8 cellular contexts compared by ENCODE assay signal in the genomic region with DNA sequence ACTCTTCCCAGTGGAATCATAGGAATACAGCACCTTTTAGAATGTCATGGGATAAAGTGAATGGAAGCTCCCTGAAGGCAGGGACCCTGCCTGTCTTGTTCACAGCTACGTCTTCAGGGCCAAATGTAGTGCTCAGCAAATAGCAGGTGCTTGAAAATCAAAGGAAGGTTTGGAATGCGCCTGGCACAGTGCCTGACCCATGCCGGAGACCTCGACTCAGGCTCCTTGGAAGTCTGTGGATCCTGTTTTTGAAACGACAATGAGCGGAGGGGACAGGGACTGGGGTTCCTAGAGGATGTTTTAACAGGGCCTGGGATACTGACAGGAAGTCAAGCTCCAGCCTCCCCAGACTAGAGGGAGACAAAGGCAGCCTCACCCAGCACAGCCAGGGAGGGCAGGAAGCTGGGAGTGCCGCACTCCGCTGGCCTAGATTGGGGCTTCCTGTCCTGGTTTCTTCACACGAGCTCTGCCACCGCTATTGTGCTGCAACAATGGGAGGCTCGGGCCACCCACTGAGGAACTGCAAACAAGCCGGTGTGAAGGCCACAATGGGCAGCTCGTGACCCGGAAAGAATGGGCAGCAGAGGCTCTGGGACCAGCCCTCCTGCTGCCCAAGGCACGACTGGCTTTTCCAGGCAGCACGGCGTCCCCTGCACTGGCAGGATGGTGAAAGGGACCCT.
DNase-seq lines count a peak whose midpoint lies in the region; ATAC-seq and TF ChIP-seq lines count a peak whose summit lies in the region.

No MANE protein-coding gene starts in this region.

- H3K4me2 ChIP-seq in BLaER1 treated with 17β-estradiol and CSF1 and Interleukin-3, amounts not matched to agents 10 nM and 100 nM, result peak overlapping the region; percentile 71 to 88 (median 79)

- H3K36me3 Mint-ChIP-seq in activated T-helper 1 cell treated with anti-CD3 and anti-CD28 coated beads, Interleukin-12 subunit alpha, Interleukin-12 subunit beta, Interleukin-2, Interleukin-4 antibody, amounts not matched to agents 30 ng/mL and 10 ng/mL and 1 ng/mL, durations not matched to agents 14 hours and 24 hours and 36 hours (ENCODE audit: low read depth), result peaks cover 42% of the 10 kb centered on the region

- ATAC-seq in left ventricle myocardium superior (peak; percentile 87), HG03520 (IDR thresholded peaks at IDR 0.05; ENCODE audit: unreplicated experiment) (no peak), GM21576 (IDR thresholded peaks at IDR 0.05; ENCODE audit: unreplicated experiment) (no peak)

- H3K4me1 Mint-ChIP-seq in activated T-helper 1 cell treated with anti-CD3 and anti-CD28 coated beads, Interleukin-12 subunit alpha, Interleukin-12 subunit beta, Interleukin-2, Interleukin-4 antibody, amounts not matched to agents 30 ng/mL and 10 ng/mL and 1 ng/mL, durations not matched to agents 14 hours and 24 hours and 36 hours (ENCODE audit: low read depth), result peaks cover 76% of the 10 kb centered on the region

- H3K4me3 Mint-ChIP-seq in activated T-helper 1 cell treated with anti-CD3 and anti-CD28 coated beads, Interleukin-12 subunit alpha, Interleukin-12 subunit beta, Interleukin-2, Interleukin-4 antibody, amounts not matched to agents 30 ng/mL and 10 ng/mL and 1 ng/mL, durations not matched to agents 14 hours and 24 hours and 36 hours, result peak overlapping the region; percentile 46

- H3K27me3 Mint-ChIP-seq in activated T-helper 1 cell treated with anti-CD3 and anti-CD28 coated beads, Interleukin-12 subunit alpha, Interleukin-12 subunit beta, Interleukin-2, Interleukin-4 antibody, amounts not matched to agents 30 ng/mL and 10 ng/mL and 1 ng/mL, durations not matched to agents 14 hours and 24 hours and 36 hours (ENCODE audit: insufficient read depth), result no peaks in the 10 kb centered on the region

- intact Hi-C loops in activated T-helper 1 cell treated with anti-CD3 and anti-CD28 coated beads, Interleukin-12 subunit alpha, Interleukin-12 subunit beta, Interleukin-2, Interleukin-4 antibody, amounts not matched to agents 30 ng/mL and 10 ng/mL and 1 ng/mL, durations not matched to agents 14 hours and 24 hours and 36 hours (cut with micrococcal nuclease), result no loop called here
- intact Hi-C loops in left ventricle myocardium superior (cut with micrococcal nuclease), result no loop called here

- peak overlapping the region; percentile 40 for H3K27ac Mint-ChIP-seq in activated T-helper 1 cell treated with anti-CD3 and anti-CD28 coated beads, Interleukin-12 subunit alpha, Interleukin-12 subunit beta, Interleukin-2, Interleukin-4 antibody, amounts not matched to agents 30 ng/mL and 10 ng/mL and 1 ng/mL, durations not matched to agents 14 hours and 24 hours and 36 hours

- H3K4me3 ChIP-seq in BLaER1 treated with 17β-estradiol and CSF1 and Interleukin-3, amounts not matched to agents 10 nM and 100 nM, result peak overlapping the region in 2 of 10 experiments; percentile 10 to 34; a peak in 2 of 20 replicates

- no peak for TF ChIP-seq CTCF in GM20000 (IDR thresholded peaks at IDR 0.05; ENCODE audit: extremely low read depth, missing control alignments)

- H3K27me3 ChIP-seq in BLaER1 treated with 17β-estradiol and CSF1 and Interleukin-3, amounts not matched to agents 10 nM and 100 nM, result no peaks in the 10 kb centered on the region

- peak overlapping the region in 10 of 11 experiments; percentile 55 to 78 (median 74); a peak in 20 of 22 replicates for H3K9ac ChIP-seq in BLaER1 treated with 17β-estradiol and CSF1 and Interleukin-3, amounts not matched to agents 10 nM and 100 nM

- H4K20me1 ChIP-seq in BLaER1 treated with 17β-estradiol and CSF1 and Interleukin-3, amounts not matched to agents 10 nM and 100 nM, result peaks cover 0 to 100% (median 0%) of the 10 kb centered on the region in 11 experiments; a peak in 6 of 22 replicates

- peaks cover 10 to 27% (median 17%) of the 10 kb centered on the region in 11 experiments; a peak in 21 of 22 replicates for H3K9me3 ChIP-seq in BLaER1 treated with 17β-estradiol and CSF1 and Interleukin-3, amounts not matched to agents 10 nM and 100 nM (replicated peaks in 1 of 11)

- H3K36me3 ChIP-seq in BLaER1 treated with 17β-estradiol and CSF1 and Interleukin-3, amounts not matched to agents 10 nM and 100 nM, result peaks cover 0 to 52% (median 0%) of the 10 kb centered on the region in 11 experiments; a peak in 10 of 22 replicates

- H3K9me3 Mint-ChIP-seq in activated T-helper 1 cell treated with anti-CD3 and anti-CD28 coated beads, Interleukin-12 subunit alpha, Interleukin-12 subunit beta, Interleukin-2, Interleukin-4 antibody, amounts not matched to agents 30 ng/mL and 10 ng/mL and 1 ng/mL, durations not matched to agents 14 hours and 24 hours and 36 hours, result peaks cover 13% of the 10 kb centered on the region

- H3K4me1 ChIP-seq in BLaER1 treated with 17β-estradiol and CSF1 and Interleukin-3, amounts not matched to agents 10 nM and 100 nM, result peaks cover 82 to 97% (median 90%) of the 10 kb centered on the region in 10 experiments

- DNase-seq in NCI-H1092 (lab: John Stamatoyannopoulos, UW) (peak; percentile 20), left ventricle myocardium superior (peak; percentile 71), GM20000 (ENCODE audit: low spot score) (no peak)
- no peak for DNase-seq in activated T-helper 1 cell treated with anti-CD3 and anti-CD28 coated beads, Interleukin-12 subunit alpha, Interleukin-12 subunit beta, Interleukin-2, Interleukin-4 antibody, amounts not matched to agents 30 ng/mL and 10 ng/mL and 1 ng/mL, durations not matched to agents 14 hours and 24 hours and 36 hours (ENCODE audit: low spot score)
- DNase-seq in stimulated activated CD4-positive, alpha-beta T cell treated with anti-CD3 and anti-CD28 coated beads, Interleukin-2, amount 100 ng/mL, for 4 hours (ENCODE audit: low read depth), result peak; percentile 19

- H3K27ac ChIP-seq in BLaER1 treated with 17β-estradiol and CSF1 and Interleukin-3, amounts not matched to agents 10 nM and 100 nM, result peak overlapping the region; percentile 38 to 93 (median 86); a peak in 21 of 22 replicates

Comparison
In these comparisons a context has a peak if more than half of its experiments do, and no peak if none do; other contexts are left out.
1. DNase-seq: peak in NCI-H1092 (single experiment), left ventricle myocardium superior (single experiment) and stimulated activated CD4-positive, alpha-beta T cell treated with anti-CD3 and anti-CD28 coated beads, Interleukin-2, amount 100 ng/mL, for 4 hours (single experiment); none in activated T-helper 1 cell treated with anti-CD3 and anti-CD28 coated beads, Interleukin-12 subunit alpha, Interleukin-12 subunit beta, Interleukin-2, Interleukin-4 antibody, amounts not matched to agents 30 ng/mL and 10 ng/mL and 1 ng/mL, durations not matched to agents 14 hours and 24 hours and 36 hours (single experiment) and GM20000 (single experiment).